ENCODE assay signal across 8 cellular contexts in the genomic region with DNA sequence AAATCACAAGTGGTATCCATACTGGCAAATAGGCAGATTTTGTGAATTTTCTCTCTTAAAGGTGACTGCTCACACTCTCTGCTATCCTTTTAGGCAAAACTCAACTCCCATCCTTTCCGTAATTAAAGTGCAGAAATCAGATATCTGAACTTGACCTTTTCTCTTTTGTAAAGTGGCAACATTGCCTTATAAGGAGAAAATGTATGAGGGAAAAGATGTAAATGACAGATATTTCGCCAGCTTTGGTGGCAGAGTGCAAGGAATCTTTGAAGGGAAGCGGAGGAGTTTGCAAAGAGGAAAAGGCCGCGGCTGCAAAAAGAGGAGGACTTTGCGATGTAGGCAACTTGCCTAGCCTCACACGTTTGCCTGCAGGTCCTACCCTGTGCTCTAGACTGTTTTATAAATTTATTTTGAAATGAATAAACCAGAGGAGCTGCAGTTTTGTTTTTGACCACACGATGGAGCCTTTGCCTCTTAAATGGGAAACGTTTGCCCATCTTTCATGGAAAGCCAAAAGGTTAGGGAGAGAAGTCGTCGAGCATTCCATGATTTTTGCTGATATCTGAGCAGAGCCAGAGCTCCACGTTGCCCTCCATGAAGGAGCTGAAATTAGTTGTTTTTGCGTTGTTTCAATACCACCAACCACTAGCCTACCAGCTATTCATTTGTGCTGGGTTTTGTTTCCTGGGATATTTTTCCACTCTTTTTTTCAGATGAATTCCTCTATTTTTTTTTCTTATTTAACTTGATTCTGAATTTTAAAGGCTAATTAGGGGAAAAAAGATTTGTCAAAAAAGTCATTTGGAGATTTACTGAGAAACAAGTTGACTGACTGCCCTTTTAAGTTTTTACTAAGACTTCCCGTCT.
DNase-seq lines count a peak whose midpoint lies in the region; ATAC-seq, FAIRE-seq and TF ChIP-seq lines count a peak whose summit lies in the region.

No MANE protein-coding gene starts in this region.

- H3K36me3 ChIP-seq in Caco-2 (ENCODE audit: control insufficient read depth, insufficient read depth, low read length) (no peaks in the 10 kb centered on the region), HAP-1 (replicated peaks) (no peaks in the 10 kb centered on the region), kidney (ENCODE audit: control insufficient read depth in 1 of 2, insufficient read depth in 2 of 2, low read length in 2 of 2) (no peaks in the 10 kb centered on the region), uterus (no peaks in the 10 kb centered on the region)

- FAIRE-seq in kidney (lab: Jason Lieb, UNC) = no peak

- intact Hi-C loops in Caco-2 (cut with micrococcal nuclease; ENCODE audit: unreplicated experiment) (loop anchor here (1.0 kb wide), 2 partner anchors 30 to 255 kb away; no protein-coding TSS in a partner anchor), kidney (cut with DNase I) (no loop called here), uterus (cut with DNase I; ENCODE audit: low total_unique reads) (no loop called here)
- intact Hi-C loops in activated T-helper 1 cell treated with anti-CD3 and anti-CD28 coated beads, Interleukin-12 subunit alpha, Interleukin-12 subunit beta, Interleukin-2, Interleukin-4 antibody, amounts not matched to agents 30 ng/mL and 10 ng/mL and 1 ng/mL, durations not matched to agents 14 hours and 24 hours and 36 hours (cut with micrococcal nuclease) = no loop called here

- H3K4me1 ChIP-seq in Caco-2 (peaks cover 2% of the 10 kb centered on the region), HAP-1 (no peaks in the 10 kb centered on the region), kidney (ENCODE audit: control insufficient read depth in 1 of 2, insufficient read depth in 1 of 2, low read depth in 1 of 2, low read length in 2 of 2) (no peaks in the 10 kb centered on the region), uterus (no peaks in the 10 kb centered on the region)

- CTCF ChIA-PET in Caco-2 (lab: Charles Lee) = interaction anchor here (0.5 to 2.1 kb wide), 7 partner anchors 15 to 255 kb away, joined by 3 to 14 read pairs (median 3); no protein-coding TSS in a partner anchor

- POLR2A ChIA-PET in Caco-2 (lab: Charles Lee) = no interaction called here

- H3K27me3 ChIP-seq in Caco-2 (replicated peaks; ENCODE audit: control insufficient read depth, insufficient read depth, low read length) = no peaks in the 10 kb centered on the region
- peaks cover 16% of the 10 kb centered on the region for H3K27me3 ChIP-seq in HAP-1 (ENCODE audit: low read depth)
- no peaks in the 10 kb centered on the region for H3K27me3 ChIP-seq in uterus

- TF ChIP-seq CTCF in Caco-2 (IDR thresholded peaks at IDR 0.05; ENCODE audit: insufficient read depth in 1 of 2, low read depth in 1 of 2, low read length in 1 of 2, severe bottlenecking in 1 of 2, unreplicated experiment in 1 of 2) (peak; percentile 64 to 91), kidney (IDR thresholded peaks at IDR 0.05; ENCODE audit: borderline replicate concordance, extremely low read depth, insufficient read depth) (peak; percentile 57), uterus (IDR thresholded peaks at IDR 0.05) (peak; percentile 51 to 68 (median 62))

- no peak overlapping the region for H3K4me3 Mint-ChIP-seq in Caco-2 (ENCODE audit: unreplicated experiment)
- H3K4me3 Mint-ChIP-seq in activated T-helper 1 cell treated with anti-CD3 and anti-CD28 coated beads, Interleukin-12 subunit alpha, Interleukin-12 subunit beta, Interleukin-2, Interleukin-4 antibody, amounts not matched to agents 30 ng/mL and 10 ng/mL and 1 ng/mL, durations not matched to agents 14 hours and 24 hours and 36 hours = no peak overlapping the region

- H3K36me3 Mint-ChIP-seq in Caco-2 (ENCODE audit: insufficient read depth, unreplicated experiment) = no peaks in the 10 kb centered on the region
- H3K36me3 Mint-ChIP-seq in activated T-helper 1 cell treated with anti-CD3 and anti-CD28 coated beads, Interleukin-12 subunit alpha, Interleukin-12 subunit beta, Interleukin-2, Interleukin-4 antibody, amounts not matched to agents 30 ng/mL and 10 ng/mL and 1 ng/mL, durations not matched to agents 14 hours and 24 hours and 36 hours (ENCODE audit: low read depth) = no peaks in the 10 kb centered on the region

- no peaks in the 10 kb centered on the region for H3K4me1 Mint-ChIP-seq in Caco-2 (ENCODE audit: low read depth, unreplicated experiment)
- no peaks in the 10 kb centered on the region for H3K4me1 Mint-ChIP-seq in activated T-helper 1 cell treated with anti-CD3 and anti-CD28 coated beads, Interleukin-12 subunit alpha, Interleukin-12 subunit beta, Interleukin-2, Interleukin-4 antibody, amounts not matched to agents 30 ng/mL and 10 ng/mL and 1 ng/mL, durations not matched to agents 14 hours and 24 hours and 36 hours (ENCODE audit: low read depth)

- DNase-seq in Caco-2 = peak; percentile 54 to 72
- DNase-seq in HAP-1 (ENCODE audit: low spot score in 2 of 2) = peak; percentile 38 to 80
- DNase-seq in NCI-H446 (lab: John Stamatoyannopoulos, UW) = peak; percentile 70 to 80
- DNase-seq in astrocyte of the hippocampus (ENCODE audit: low read depth, low spot score) = peak; percentile 58
- DNase-seq in kidney = no peak
- peak; percentile 27 to 29 for DNase-seq in uterus
- DNase-seq in activated T-helper 1 cell treated with anti-CD3 and anti-CD28 coated beads, Interleukin-12 subunit alpha, Interleukin-12 subunit beta, Interleukin-2, Interleukin-4 antibody, amounts not matched to agents 30 ng/mL and 10 ng/mL and 1 ng/mL, durations not matched to agents 14 hours and 24 hours and 36 hours (ENCODE audit: low spot score) = no peak

- BruUV-seq in Caco-2 (replicated peaks; lab: Mats Ljungman, UMichigan) = no TSS peak

- no peak overlapping the region for H3K9ac ChIP-seq in kidney (ENCODE audit: low read length in 2 of 2)

- no peak overlapping the region for H3K27ac Mint-ChIP-seq in Caco-2 (ENCODE audit: unreplicated experiment)
- no peak overlapping the region for H3K27ac Mint-ChIP-seq in activated T-helper 1 cell treated with anti-CD3 and anti-CD28 coated beads, Interleukin-12 subunit alpha, Interleukin-12 subunit beta, Interleukin-2, Interleukin-4 antibody, amounts not matched to agents 30 ng/mL and 10 ng/mL and 1 ng/mL, durations not matched to agents 14 hours and 24 hours and 36 hours

- no peak for TF ChIP-seq POLR2A in uterus (IDR thresholded peaks at IDR 0.05)
- TF ChIP-seq POLR2A in GM18505 (IDR thresholded peaks at IDR 0.05; ENCODE audit: borderline replicate concordance, extremely low read depth, insufficient read depth, insufficient read length) = no peak

- ATAC-seq in GM18505 (IDR thresholded peaks at IDR 0.05; ENCODE audit: unreplicated experiment) = no peak

- no peaks in the 10 kb centered on the region for H3K9me3 Mint-ChIP-seq in Caco-2 (ENCODE audit: unreplicated experiment)
- H3K9me3 Mint-ChIP-seq in activated T-helper 1 cell treated with anti-CD3 and anti-CD28 coated beads, Interleukin-12 subunit alpha, Interleukin-12 subunit beta, Interleukin-2, Interleukin-4 antibody, amounts not matched to agents 30 ng/mL and 10 ng/mL and 1 ng/mL, durations not matched to agents 14 hours and 24 hours and 36 hours = no peaks in the 10 kb centered on the region

- in situ Hi-C loops in HAP-1 (cut with MboI; ENCODE audit: low sequenced_read_pairs) = loop anchor here (10.0 to 25.0 kb wide), 2 partner anchors 98 to 471 kb away; no protein-coding TSS in a partner anchor

- H3K9me3 ChIP-seq in Caco-2 = no peaks in the 10 kb centered on the region
- H3K9me3 ChIP-seq in HAP-1 = no peaks in the 10 kb centered on the region
- H3K9me3 ChIP-seq in kidney (ENCODE audit: control insufficient read depth in 1 of 2, low read length in 2 of 2) = no peaks in the 10 kb centered on the region
- H3K9me3 ChIP-seq in uterus = no peaks in the 10 kb centered on the region

- H3K27ac ChIP-seq in kidney (ENCODE audit: low read depth in 2 of 2, low read length in 2 of 2) (no peak overlapping the region), uterus (no peak overlapping the region)

- H3K27me3 Mint-ChIP-seq in Caco-2 (ENCODE audit: insufficient read depth, unreplicated experiment) = peaks cover 5% of the 10 kb centered on the region
- H3K27me3 Mint-ChIP-seq in activated T-helper 1 cell treated with anti-CD3 and anti-CD28 coated beads, Interleukin-12 subunit alpha, Interleukin-12 subunit beta, Interleukin-2, Interleukin-4 antibody, amounts not matched to agents 30 ng/mL and 10 ng/mL and 1 ng/mL, durations not matched to agents 14 hours and 24 hours and 36 hours (ENCODE audit: insufficient read depth) = peaks cover 5% of the 10 kb centered on the region

- H3K4me3 ChIP-seq in Caco-2 (ENCODE audit: low read depth, low read length) (no peak overlapping the region), HAP-1 (no peak overlapping the region), kidney (ENCODE audit: low read length in 2 of 2) (no peak overlapping the region), uterus (no peak overlapping the region)

Comparison
In these comparisons a context has a peak if more than half of its experiments do, and no peak if none do; other contexts are left out.
1. DNase-seq: peak in Caco-2 (2 of 2), HAP-1 (2 of 2), NCI-H446 (2 of 2), astrocyte of the hippocampus (single experiment) and uterus (2 of 2); none in kidney (single experiment) and activated T-helper 1 cell treated with anti-CD3 and anti-CD28 coated beads, Interleukin-12 subunit alpha, Interleukin-12 subunit beta, Interleukin-2, Interleukin-4 antibody, amounts not matched to agents 30 ng/mL and 10 ng/mL and 1 ng/mL, durations not matched to agents 14 hours and 24 hours and 36 hours (single experiment).
2. Peak in every context shown above with its lines, with median percentiles within 50 percentile points of each other: CTCF ChIP-seq.